In the genomic region with DNA sequence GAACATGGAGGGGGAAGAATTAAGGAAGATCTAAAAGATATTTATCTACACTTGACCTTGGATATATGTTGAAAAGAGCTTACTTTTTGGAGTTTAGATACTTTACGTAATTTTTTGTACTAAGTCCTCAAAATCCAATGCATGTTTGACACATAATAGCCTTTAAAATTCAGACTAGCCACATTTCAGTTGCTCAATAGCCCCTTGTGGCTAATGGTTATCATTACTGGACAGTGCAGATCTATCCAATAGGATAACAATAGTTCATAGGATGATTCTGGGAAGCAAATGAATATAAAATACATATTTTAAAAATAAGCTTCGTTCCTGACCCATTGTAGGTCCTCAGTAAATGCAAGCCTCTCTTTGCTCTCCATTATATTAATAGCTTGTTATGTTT, we compare ENCODE assay signal across 1 cellular context.
TF ChIP-seq lines count a peak whose summit lies in the region.

No MANE protein-coding gene starts in this region.

TF ChIP-seq in HCT116, 20 proteins besides CTCF, POLR2A, EP300 and RAD21:
- no peak for TF ChIP-seq JUND (IDR thresholded peaks at IDR 0.05)
- TF ChIP-seq, protein P1, sequence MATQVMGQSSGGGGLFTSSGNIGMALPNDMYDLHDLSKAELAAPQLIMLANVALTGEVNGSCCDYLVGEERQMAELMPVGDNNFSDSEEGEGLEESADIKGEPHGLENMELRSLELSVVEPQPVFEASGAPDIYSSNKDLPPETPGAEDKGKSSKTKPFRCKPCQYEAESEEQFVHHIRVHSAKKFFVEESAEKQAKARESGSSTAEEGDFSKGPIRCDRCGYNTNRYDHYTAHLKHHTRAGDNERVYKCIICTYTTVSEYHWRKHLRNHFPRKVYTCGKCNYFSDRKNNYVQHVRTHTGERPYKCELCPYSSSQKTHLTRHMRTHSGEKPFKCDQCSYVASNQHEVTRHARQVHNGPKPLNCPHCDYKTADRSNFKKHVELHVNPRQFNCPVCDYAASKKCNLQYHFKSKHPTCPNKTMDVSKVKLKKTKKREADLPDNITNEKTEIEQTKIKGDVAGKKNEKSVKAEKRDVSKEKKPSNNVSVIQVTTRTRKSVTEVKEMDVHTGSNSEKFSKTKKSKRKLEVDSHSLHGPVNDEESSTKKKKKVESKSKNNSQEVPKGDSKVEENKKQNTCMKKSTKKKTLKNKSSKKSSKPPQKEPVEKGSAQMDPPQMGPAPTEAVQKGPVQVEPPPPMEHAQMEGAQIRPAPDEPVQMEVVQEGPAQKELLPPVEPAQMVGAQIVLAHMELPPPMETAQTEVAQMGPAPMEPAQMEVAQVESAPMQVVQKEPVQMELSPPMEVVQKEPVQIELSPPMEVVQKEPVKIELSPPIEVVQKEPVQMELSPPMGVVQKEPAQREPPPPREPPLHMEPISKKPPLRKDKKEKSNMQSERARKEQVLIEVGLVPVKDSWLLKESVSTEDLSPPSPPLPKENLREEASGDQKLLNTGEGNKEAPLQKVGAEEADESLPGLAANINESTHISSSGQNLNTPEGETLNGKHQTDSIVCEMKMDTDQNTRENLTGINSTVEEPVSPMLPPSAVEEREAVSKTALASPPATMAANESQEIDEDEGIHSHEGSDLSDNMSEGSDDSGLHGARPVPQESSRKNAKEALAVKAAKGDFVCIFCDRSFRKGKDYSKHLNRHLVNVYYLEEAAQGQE (IDR thresholded peaks at IDR 0.05; ENCODE audit: low read depth): no peak
- no peak for TF ChIP-seq SP1 (IDR thresholded peaks at IDR 0.05; ENCODE audit: low read depth)
